Comparison of ENCODE assay signal across 19 cellular contexts in genomic region chr11:85483861-85484260, GRCh38.
"Had no signal": no experiment of that assay in that cellular context is flagged by ENCODE, and none has a peak within 500 bp of the region (broad histone marks: within the 10 kb centered on the region; RNA-seq: fewer than 3 reads in every experiment).

No MANE protein-coding gene starts in this region.

- H3K4me3 ChIP-seq: breast epithelium, left ventricle myocardium inferior, right atrium auricular region, tibial nerve had no signal

- ATAC-seq: activated CD8-positive, alpha-beta memory T cell treated with anti-CD3 and anti-CD28 coated beads, Interleukin-2, amount 10 ng/mL, durations not matched to agents 7 days and 5 days; esophagus mucosa had no signal

- H3K4me1 ChIP-seq: breast epithelium, left ventricle myocardium inferior, right atrium auricular region, tibial nerve had no signal

- H3K27me3 ChIP-seq: breast epithelium, right atrium auricular region, tibial nerve had no signal

- DNase-seq: activated B cell treated with CpG ODN at 0.5 μM for 24 hours; activated CD4-positive, alpha-beta memory T cell treated with anti-CD3 and anti-CD28 coated beads, Interleukin-2, amount 10 ng/mL, durations not matched to agents 7 days and 5 days; activated CD4-positive, alpha-beta T cell treated with anti-CD3 and anti-CD28 coated beads for 48 hours; activated CD8-positive, alpha-beta memory T cell treated with anti-CD3 and anti-CD28 coated beads, Interleukin-2, amount 10 ng/mL, durations not matched to agents 7 days and 5 days; activated naive CD4-positive, alpha-beta T cell treated with anti-CD3 and anti-CD28 coated beads for 36 hours; activated T-cell treated with anti-CD3 and anti-CD28 coated beads, Interleukin-2, amount 50 U/mL, for 1 hour; anterior cingulate cortex; cortex of kidney; effector CD4-positive, alpha-beta T cell; kidney glomerular epithelial cell; left ventricle myocardium inferior; naive B cell had no signal

- FAIRE-seq: frontal cortex, TTC549, urothelium cell line had no signal

- H3K27ac ChIP-seq: breast epithelium, left ventricle myocardium inferior, right atrium auricular region, tibial nerve had no signal

- H3K36me3 ChIP-seq: breast epithelium, left ventricle myocardium inferior, right atrium auricular region, tibial nerve had no signal
